8 cellular contexts compared by ENCODE assay signal in genomic region chr2:197159681-197160211, GRCh38.
A peak's percentile ranks its signal among the peaks of the same experiment; 100 is the strongest.
DNase-seq lines count a peak whose midpoint lies in the region; ATAC-seq and TF ChIP-seq lines count a peak whose summit lies in the region.

No MANE protein-coding gene starts in this region.

- peak; percentile 91 to 95 for ATAC-seq in activated CD4-positive, CD25-positive, alpha-beta regulatory T cell treated with anti-CD3 and anti-CD28 coated beads, Interleukin-2, amount 50 U/mL, for 24 hours
- peak; percentile 96 for ATAC-seq in stimulated activated effector memory CD8-positive, alpha-beta T cell treated with anti-CD3 and anti-CD28 coated beads, Interleukin-12 subunit alpha, Interleukin-12 subunit beta, amount 100 ng/mL, for 72 hours
- no peak for ATAC-seq in GM21619 (IDR thresholded peaks at IDR 0.05; ENCODE audit: unreplicated experiment)

- TF ChIP-seq CTCF in NB4 (IDR thresholded peaks at IDR 0.05; ENCODE audit: low read depth, low read length), result no peak
- no peak for TF ChIP-seq CTCF in chondrocyte (IDR thresholded peaks at IDR 0.05)

- H3K4me3 ChIP-seq in NB4 (ENCODE audit: low read depth, low read length), result no peak overlapping the region

- DNase-seq in activated CD4-positive, CD25-positive, alpha-beta regulatory T cell (lab: John Stamatoyannopoulos, UW), result no peak
- DNase-seq in NB4 (ENCODE audit: low read depth) (peak; percentile 42), chondrocyte (ENCODE audit: low spot score) (no peak), NCI-H345 (lab: John Stamatoyannopoulos, UW) (no peak), SIG-M5 treated with dmso at 0.1 percent for 504 hours (lab: John Stamatoyannopoulos, UW; ENCODE audit: unreplicated experiment) (no peak)
- no peak for DNase-seq in stimulated activated effector memory CD8-positive, alpha-beta T cell treated with anti-CD3 and anti-CD28 coated beads, Interleukin-12 subunit alpha, Interleukin-12 subunit beta, amount 100 ng/mL, for 72 hours (ENCODE audit: low spot score in 2 of 2)

- peaks cover 43% of the 10 kb centered on the region for H3K4me1 Mint-ChIP-seq in chondrocyte (ENCODE audit: low read depth)
- H3K4me1 Mint-ChIP-seq in stimulated activated effector memory CD8-positive, alpha-beta T cell treated with anti-CD3 and anti-CD28 coated beads, Interleukin-12 subunit alpha, Interleukin-12 subunit beta, amount 100 ng/mL, for 72 hours, result peaks cover 70% of the 10 kb centered on the region

- no peaks in the 10 kb centered on the region for H3K27me3 Mint-ChIP-seq in chondrocyte (ENCODE audit: low read depth)

- H3K36me3 Mint-ChIP-seq in chondrocyte (ENCODE audit: low read depth), result peaks cover 2% of the 10 kb centered on the region
- peaks cover 14% of the 10 kb centered on the region for H3K36me3 Mint-ChIP-seq in stimulated activated effector memory CD8-positive, alpha-beta T cell treated with anti-CD3 and anti-CD28 coated beads, Interleukin-12 subunit alpha, Interleukin-12 subunit beta, amount 100 ng/mL, for 72 hours

- no peak overlapping the region for H3K4me3 Mint-ChIP-seq in chondrocyte (ENCODE audit: unreplicated experiment)
- H3K4me3 Mint-ChIP-seq in stimulated activated effector memory CD8-positive, alpha-beta T cell treated with anti-CD3 and anti-CD28 coated beads, Interleukin-12 subunit alpha, Interleukin-12 subunit beta, amount 100 ng/mL, for 72 hours, result peak overlapping the region; percentile 59

- H3K9me3 Mint-ChIP-seq in chondrocyte (ENCODE audit: low read depth), result peaks cover 6% of the 10 kb centered on the region
- no peaks in the 10 kb centered on the region for H3K9me3 Mint-ChIP-seq in stimulated activated effector memory CD8-positive, alpha-beta T cell treated with anti-CD3 and anti-CD28 coated beads, Interleukin-12 subunit alpha, Interleukin-12 subunit beta, amount 100 ng/mL, for 72 hours

- TF ChIP-seq POLR2A in NB4 (IDR thresholded peaks at IDR 0.05; ENCODE audit: extremely low read depth, insufficient read length), result no peak

- peak overlapping the region; percentile 88 for H3K27ac Mint-ChIP-seq in chondrocyte (ENCODE audit: unreplicated experiment)
- H3K27ac Mint-ChIP-seq in stimulated activated effector memory CD8-positive, alpha-beta T cell treated with anti-CD3 and anti-CD28 coated beads, Interleukin-12 subunit alpha, Interleukin-12 subunit beta, amount 100 ng/mL, for 72 hours, result peak overlapping the region; percentile 97
